Comparison of ENCODE assay signal across 21 cellular contexts in the genomic region with DNA sequence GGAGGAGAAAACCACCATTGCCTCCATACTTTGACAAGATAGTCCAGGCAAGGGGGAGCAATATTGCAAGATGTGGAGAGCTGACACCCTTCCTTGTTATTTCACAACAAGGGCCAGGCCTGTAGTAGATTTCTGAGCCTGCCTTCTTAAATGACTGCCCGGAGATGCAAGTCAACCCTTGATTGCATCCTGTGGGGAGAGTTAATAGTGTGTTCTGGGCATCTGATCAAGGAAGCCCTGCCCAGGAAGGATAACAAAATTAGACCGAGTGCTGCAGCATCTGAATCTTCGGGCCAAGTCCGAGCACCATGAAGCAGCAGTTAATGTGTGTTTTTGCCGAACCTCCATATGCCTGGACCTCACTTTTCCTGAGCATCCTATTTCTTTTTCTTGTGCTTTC.
"Had no signal": no experiment of that assay in that cellular context is flagged by ENCODE, and none has a peak within 500 bp of the region (broad histone marks: within the 10 kb centered on the region; RNA-seq: fewer than 3 reads in every experiment).

No MANE protein-coding gene starts in this region.

- H3K4me1 ChIP-seq: pancreas, right lobe of liver, suprapubic skin, transverse colon, vagina had no signal

- H3K4me3 Mint-ChIP-seq: memory B cell; natural killer cell; stimulated activated naive B cell treated with anti-CD40 and anti-IgM and Interleukin-4, amounts not matched to agents 10 μg/mL and 1 μg/mL and 100 μg/mL, for 72 hours; stimulated activated naive CD8-positive, alpha-beta T cell treated with anti-CD3 and anti-CD28 coated beads, Interleukin-15, Interleukin-2, amounts not matched to agents 100 ng/mL and 50 ng/mL, for 24 hours had no signal

- H3K27me3 ChIP-seq: hepatocyte, pancreas, right lobe of liver, suprapubic skin, transverse colon, vagina had no signal

- H3K36me3 Mint-ChIP-seq: memory B cell; natural killer cell; stimulated activated naive B cell treated with anti-CD40 and anti-IgM and Interleukin-4, amounts not matched to agents 10 μg/mL and 1 μg/mL and 100 μg/mL, for 72 hours had no signal

- H3K9me3 Mint-ChIP-seq: memory B cell; natural killer cell; stimulated activated naive B cell treated with anti-CD40 and anti-IgM and Interleukin-4, amounts not matched to agents 10 μg/mL and 1 μg/mL and 100 μg/mL, for 72 hours; stimulated activated naive CD8-positive, alpha-beta T cell treated with anti-CD3 and anti-CD28 coated beads, Interleukin-15, Interleukin-2, amounts not matched to agents 100 ng/mL and 50 ng/mL, for 24 hours had no signal

- ATAC-seq: esophagus mucosa; left lobe of liver; natural killer cell; pancreas; right lobe of liver; stimulated activated naive B cell treated with anti-CD40 and anti-IgM and Interleukin-4, amounts not matched to agents 10 μg/mL and 1 μg/mL and 100 μg/mL, for 72 hours had no signal

- H3K79me2 ChIP-seq: hepatocyte had no signal

- DNase-seq: cortex of kidney; kidney; natural killer cell; occipital lobe; pancreas; right lobe of liver; small intestine; stimulated activated CD4-positive, alpha-beta T cell treated with anti-CD3 and anti-CD28 coated beads, Interleukin-15, amount 100 ng/mL, for 24 hours; stimulated activated CD4-positive, alpha-beta T cell treated with anti-CD3 and anti-CD28 coated beads, Interleukin-2, amount 100 ng/mL, for 48 hours; stimulated activated naive B cell treated with anti-CD40 and anti-IgM and Interleukin-4, amounts not matched to agents 10 μg/mL and 1 μg/mL and 100 μg/mL, for 72 hours; transverse colon had no signal

- H3K4me3 ChIP-seq: hepatocyte, lung, pancreas, right lobe of liver, suprapubic skin, transverse colon, vagina had no signal

- H3K4me1 Mint-ChIP-seq: memory B cell; natural killer cell; stimulated activated naive B cell treated with anti-CD40 and anti-IgM and Interleukin-4, amounts not matched to agents 10 μg/mL and 1 μg/mL and 100 μg/mL, for 72 hours had no signal

- H3K4me2 ChIP-seq: hepatocyte had no signal

- H3K36me3 ChIP-seq: pancreas, right lobe of liver, suprapubic skin, transverse colon, vagina had no signal

- H2AFZ ChIP-seq: hepatocyte had no signal

- H3K27ac ChIP-seq: epithelial cell of prostate, hepatocyte, pancreas, right lobe of liver, suprapubic skin, transverse colon, vagina had no signal

- H3K27ac Mint-ChIP-seq: memory B cell; natural killer cell; progenitor cell of endocrine pancreas; stimulated activated naive B cell treated with anti-CD40 and anti-IgM and Interleukin-4, amounts not matched to agents 10 μg/mL and 1 μg/mL and 100 μg/mL, for 72 hours; stimulated activated naive CD8-positive, alpha-beta T cell treated with anti-CD3 and anti-CD28 coated beads, Interleukin-15, Interleukin-2, amounts not matched to agents 100 ng/mL and 50 ng/mL, for 24 hours had no signal
